Comparison of ENCODE assay signal across 9 cellular contexts in genomic region chr18:22324191-22325131, GRCh38.
A peak's percentile ranks its signal among the peaks of the same experiment; 100 is the strongest.
DNase-seq lines count a peak whose midpoint lies in the region; ATAC-seq lines count a peak whose summit lies in the region.
"Had no signal": no experiment of that assay in that cellular context is flagged by ENCODE, and none has a peak within 500 bp of the region (broad histone marks: within the 10 kb centered on the region; RNA-seq: fewer than 3 reads in every experiment).

No MANE protein-coding gene starts in this region.

- peak; percentile 74 for DNase-seq in amniotic epithelial cell (ENCODE audit: low read depth)
- DNase-seq in retina: peak; percentile 62
- no peak for DNase-seq in activated CD4-positive, CD25-positive, alpha-beta regulatory T cell treated with anti-CD3 and anti-CD28 coated beads, Interleukin-2, amount 50 U/mL, for 72 hours
- no peak for DNase-seq in stimulated activated naive CD4-positive, alpha-beta T cell (lab: John Stamatoyannopoulos, UW)
- DNase-seq: NCI-H2081 treated with DMSO at 0.1 percent for 48 hours had no signal

- ATAC-seq in GM19023 (IDR thresholded peaks at IDR 0.05; ENCODE audit: unreplicated experiment): no peak
- no peak for ATAC-seq in HG03108 (IDR thresholded peaks at IDR 0.05; ENCODE audit: unreplicated experiment)

- H3K36me3 ChIP-seq in ES-I3 (ENCODE audit: insufficient read depth, low read length) (no peaks in the 10 kb centered on the region), iPS-15b (ENCODE audit: control insufficient read depth, insufficient read depth, low read length) (no peaks in the 10 kb centered on the region)

- H3K27me3 ChIP-seq in iPS-15b (ENCODE audit: control insufficient read depth, insufficient read depth, low read length): peaks cover 44% of the 10 kb centered on the region

- peak overlapping the region; percentile 70 for H3K9ac ChIP-seq in ES-I3 (ENCODE audit: low read depth, low read length)
- H3K9ac ChIP-seq in iPS-15b (ENCODE audit: low read depth, low read length): no peak overlapping the region

- no peaks in the 10 kb centered on the region; the same call in 1 of the 2 replicates for H3K4me1 ChIP-seq in ES-I3 (ENCODE audit: insufficient read depth, low read length)
- H3K4me1 ChIP-seq in iPS-15b (ENCODE audit: control insufficient read depth, insufficient read depth, low read length): peaks cover 4% of the 10 kb centered on the region

- peak overlapping the region; percentile 45 for H3K4me3 ChIP-seq in iPS-15b (ENCODE audit: low read depth, low read length)

- H3K9me3 ChIP-seq in ES-I3 (ENCODE audit: control insufficient read depth, insufficient read depth, low read length): no peaks in the 10 kb centered on the region
- H3K9me3 ChIP-seq in iPS-15b (ENCODE audit: control insufficient read depth, insufficient read depth, low read length): no peaks in the 10 kb centered on the region

Comparison
In these comparisons a context has a peak if more than half of its experiments do, and no peak if none do; other contexts are left out.
1. DNase-seq: peak in amniotic epithelial cell (single experiment) and retina (single experiment); none in activated CD4-positive, CD25-positive, alpha-beta regulatory T cell treated with anti-CD3 and anti-CD28 coated beads, Interleukin-2, amount 50 U/mL, for 72 hours (single experiment) and stimulated activated naive CD4-positive, alpha-beta T cell (0 of 6).